Comparison of ENCODE assay signal across 13 cellular contexts in genomic region chr19:51959791-51960190, GRCh38. TPM values are rescaled to one million over a fixed set of nuclear protein-coding genes. Genes with fewer than 3 reads are reported as not detected.
A peak's percentile ranks its signal among the peaks of the same experiment; 100 is the strongest.
DNase-seq lines count a peak whose midpoint lies in the region; ATAC-seq and TF ChIP-seq lines count a peak whose summit lies in the region.
"Had no signal": no experiment of that assay in that cellular context is flagged by ENCODE, and none has a peak within 500 bp of the region (broad histone marks: within the 10 kb centered on the region; RNA-seq: fewer than 3 reads in every experiment).

No MANE protein-coding gene starts in this region.

- CTCF ChIA-PET in Calu3 (lab: Charles Lee) = no interaction called here

- H3K27me3 Mint-ChIP-seq in Calu3 (ENCODE audit: unreplicated experiment) = no peaks in the 10 kb centered on the region
- H3K27me3 Mint-ChIP-seq: CD4-positive, alpha-beta memory T cell had no signal

- no peaks in the 10 kb centered on the region for H3K4me1 Mint-ChIP-seq in Calu3 (ENCODE audit: low read depth, unreplicated experiment)
- H3K4me1 Mint-ChIP-seq: CD4-positive, alpha-beta memory T cell had no signal

- intact Hi-C loops in Right ventricle myocardium inferior (cut with DNase I) (no loop called here), esophagus muscularis mucosa (cut with DNase I) (no loop called here), Calu3 (cut with micrococcal nuclease; ENCODE audit: unreplicated experiment) (no loop called here)

- DNase-seq in cardiac muscle cell (ENCODE audit: low read depth in 1 of 2, low spot score in 1 of 2) = no peak
- no peak for DNase-seq in Right ventricle myocardium inferior (ENCODE audit: missing footprints)
- peak; percentile 22 for DNase-seq in amniotic epithelial cell (ENCODE audit: low read depth)
- peak; percentile 11 for DNase-seq in superior temporal gyrus (ENCODE audit: extremely low spot score)
- no peak for DNase-seq in esophagus muscularis mucosa (ENCODE audit: extremely low spot score)
- no peak for DNase-seq in Calu3
- no peak for DNase-seq in DMS79 (lab: John Stamatoyannopoulos, UW)
- DNase-seq: CD4-positive, alpha-beta memory T cell; NCI-H1092; NCI-H1694; NCI-H748 treated with DMSO at 0.1 percent for 48 hours had no signal

- BruUV-seq in Calu3 (replicated peaks; lab: Mats Ljungman, UMichigan) = no TSS peak

- H3K4me3 ChIP-seq in cardiac muscle cell = no peak overlapping the region
- peak overlapping the region in 2 of 3 donors; percentile 11 to 12 for H3K4me3 ChIP-seq in liver (ENCODE audit: low read depth in 1 of 3, low read length in 3 of 3)
- no peak overlapping the region for H3K4me3 ChIP-seq in esophagus muscularis mucosa

- H3K27ac Mint-ChIP-seq in Calu3 (ENCODE audit: unreplicated experiment) = no peak overlapping the region
- H3K27ac Mint-ChIP-seq: CD4-positive, alpha-beta memory T cell had no signal

- H3K27ac ChIP-seq in cardiac muscle cell (peak overlapping the region; percentile 89), liver (ENCODE audit: low read depth in 1 of 2, low read length in 2 of 2) (no peak overlapping the region), esophagus muscularis mucosa (replicated peaks in 1 of 4) (no peak overlapping the region)

- H3K9me3 ChIP-seq in cardiac muscle cell (ENCODE audit: low read depth) (no peaks in the 10 kb centered on the region), liver (ENCODE audit: control insufficient read depth in 4 of 4, low read length in 3 of 4) (peaks cover 36 to 68% (median 45%) of the 10 kb centered on the region in 4 donors), esophagus muscularis mucosa (peaks cover 12 to 54% (median 44%) of the 10 kb centered on the region in 4 donors)

- 77% methylated on average over 4 of the region's 4 CpGs for WGBS in liver
- 84% methylated on average over 4 of the region's 4 CpGs for WGBS in esophagus muscularis mucosa

- no peak for TF ChIP-seq POLR2A in esophagus muscularis mucosa (IDR thresholded peaks at IDR 0.05; ENCODE audit: low read depth)

- H3K9ac ChIP-seq in liver (ENCODE audit: low read depth in 1 of 2, low read length in 2 of 2) = no peak overlapping the region

- H3K36me3 Mint-ChIP-seq in Calu3 (ENCODE audit: insufficient read depth, unreplicated experiment) = peaks cover 5% of the 10 kb centered on the region

- TF ChIP-seq CTCF in cardiac muscle cell (IDR thresholded peaks at IDR 0.05; ENCODE audit: low read depth, low read length) (no peak), liver (IDR thresholded peaks at IDR 0.05; ENCODE audit: low read depth, low read length, missing input control) (no peak), esophagus muscularis mucosa (IDR thresholded peaks at IDR 0.05) (no peak), Calu3 (IDR thresholded peaks at IDR 0.05; ENCODE audit: unreplicated experiment) (no peak)

- TF ChIP-seq EP300 in esophagus muscularis mucosa (IDR thresholded peaks at IDR 0.05) = no peak

- H3K36me3 ChIP-seq in cardiac muscle cell = peaks cover under 1% of the 10 kb centered on the region
- H3K36me3 ChIP-seq in liver (ENCODE audit: control insufficient read depth in 4 of 4, insufficient read depth in 3 of 4, low read depth in 1 of 4, low read length in 3 of 4) = peaks cover 0 to 19% (median 9%) of the 10 kb centered on the region in 4 donors
- peaks cover 6 to 31% (median 22%) of the 10 kb centered on the region in 4 donors for H3K36me3 ChIP-seq in esophagus muscularis mucosa

- H3K27me3 ChIP-seq in cardiac muscle cell = no peaks in the 10 kb centered on the region
- H3K27me3 ChIP-seq in liver (ENCODE audit: control insufficient read depth in 4 of 4, insufficient read depth in 4 of 4, low read length in 3 of 4) = no peaks in the 10 kb centered on the region
- H3K27me3 ChIP-seq in esophagus muscularis mucosa = no peaks in the 10 kb centered on the region

- no peak overlapping the region for H3K4me3 Mint-ChIP-seq in Calu3 (ENCODE audit: low read depth, unreplicated experiment)
- H3K4me3 Mint-ChIP-seq: CD4-positive, alpha-beta memory T cell had no signal

- H3K9me3 Mint-ChIP-seq in Calu3 (ENCODE audit: low read depth, unreplicated experiment) = peaks cover 24% of the 10 kb centered on the region

- no peak for TF ChIP-seq RAD21 in liver (IDR thresholded peaks at IDR 0.05)

- H3K4me1 ChIP-seq in cardiac muscle cell (ENCODE audit: low read depth) = peaks cover 16% of the 10 kb centered on the region
- no peaks in the 10 kb centered on the region for H3K4me1 ChIP-seq in liver (ENCODE audit: control insufficient read depth in 4 of 4, insufficient read depth in 4 of 4, low read length in 3 of 4)
- no peaks in the 10 kb centered on the region for H3K4me1 ChIP-seq in esophagus muscularis mucosa

- no peak for ATAC-seq in Right ventricle myocardium inferior
- ATAC-seq: HCT116 had no signal

TF ChIP-seq in liver, 16 proteins besides CTCF, POLR2A, EP300 and RAD21 (continues in another document):
- TF ChIP-seq FOXA2 (IDR thresholded peaks at IDR 0.05) = no peak
- no peak for TF ChIP-seq NR2F2 (IDR thresholded peaks at IDR 0.05)
- TF ChIP-seq FOXA1 (IDR thresholded peaks at IDR 0.05) = no peak
- no peak for TF ChIP-seq YY1 (IDR thresholded peaks at IDR 0.05)
- no peak for TF ChIP-seq RXRA (IDR thresholded peaks at IDR 0.05)
- TF ChIP-seq EGR1 (IDR thresholded peaks at IDR 0.05; ENCODE audit: low read depth in 2 of 2) = no peak
- TF ChIP-seq ATF3 (IDR thresholded peaks at IDR 0.05) = no peak
- no peak for TF ChIP-seq SP1 (IDR thresholded peaks at IDR 0.05)
- no peak for TF ChIP-seq JUND (IDR thresholded peaks at IDR 0.05)
- no peak for TF ChIP-seq MAX (IDR thresholded peaks at IDR 0.05)
- no peak for TF ChIP-seq GABPA (IDR thresholded peaks at IDR 0.05 in 1 of 2, conservative IDR thresholded peaks at IDR 0.05 in 1 of 2)
- no peak for TF ChIP-seq REST (IDR thresholded peaks at IDR 0.05)
- no peak for TF ChIP-seq HNF4G (IDR thresholded peaks at IDR 0.05)
- TF ChIP-seq TAF1 (conservative IDR thresholded peaks at IDR 0.05) = no peak

RNA-seq across cellular contexts. Expression of gene ZNF350, which starts 26.8 kb away (rescaled TPM):
- total RNA-seq in cardiac muscle cell = 7.4 and 10.4 TPM in 2 replicates
- 9.2 and 12.0 TPM in 2 replicates for polyA plus RNA-seq in cardiac muscle cell
- total RNA-seq in Right ventricle myocardium inferior = 7.3 TPM
- 1 to 10 TPM; 3.7 to 4.9 TPM for total RNA-seq in liver
- 1 to 10 TPM; 2.1 to 3.6 TPM for polyA plus RNA-seq in liver
- 10 to 100 TPM in 3 of 4 donors, 1 to 10 TPM in 1; 9.2 to 14.6 (median 12.7) TPM for total RNA-seq in esophagus muscularis mucosa
- 10.7 and 14.0 TPM in 2 replicates for total RNA-seq in Calu3 (2022)

RNA-seq across cellular contexts. Expression of gene ZNF613, which starts 32.5 kb away (rescaled TPM):
- total RNA-seq in cardiac muscle cell = 7.1 and 14.4 TPM in 2 replicates
- polyA plus RNA-seq in cardiac muscle cell = 9.3 and 11.6 TPM in 2 replicates
- total RNA-seq in Right ventricle myocardium inferior = 3.7 TPM
- 1 to 10 TPM; 2.6 to 2.8 TPM for total RNA-seq in liver
- 1 to 10 TPM; 1.1 to 1.3 TPM for polyA plus RNA-seq in liver
- 1 to 10 TPM; 4.2 to 8.3 (median 5.5) TPM for total RNA-seq in esophagus muscularis mucosa
- total RNA-seq in Calu3 (2022) = 7.2 and 9.3 TPM in 2 replicates

RNA-seq across cellular contexts. Expression of gene ZNF615, which starts 48.2 kb away (rescaled TPM):
- 7.9 and 11.7 TPM in 2 replicates for total RNA-seq in cardiac muscle cell
- 5.8 and 9.4 TPM in 2 replicates for polyA plus RNA-seq in cardiac muscle cell
- 11.9 TPM for total RNA-seq in Right ventricle myocardium inferior
- 1 to 10 TPM; 3.6 to 6.2 TPM for total RNA-seq in liver
- polyA plus RNA-seq in liver = 1 to 10 TPM; 1.7 to 2.1 TPM
- total RNA-seq in esophagus muscularis mucosa = 10 to 100 TPM; 13.4 to 17.6 (median 15.2) TPM
- 5.3 and 7.3 TPM in 2 replicates for total RNA-seq in Calu3 (2022)

RNA-seq across cellular contexts. Expression of gene ZNF649, which starts 55.0 kb away (rescaled TPM):
- total RNA-seq in cardiac muscle cell (17.3 and 26.3 TPM in 2 replicates), Right ventricle myocardium inferior (8.8 TPM), liver (1 to 10 TPM; 4.2 to 5.0 TPM), esophagus muscularis mucosa (10 to 100 TPM in 3 of 4 donors, 1 to 10 TPM in 1; 9.1 to 15.0 (median 13.6) TPM), Calu3 (2022) (14.6 and 15.5 TPM in 2 replicates)
- polyA plus RNA-seq in cardiac muscle cell (17.4 and 18.1 TPM in 2 replicates), liver (1 to 10 TPM in 1 of 2 donors, under 1 TPM in 1; 0.83 to 1.9 TPM)

Comparison
In these comparisons a context has a peak if more than half of its experiments do, and no peak if none do; other contexts are left out.
1. DNase-seq: peak in amniotic epithelial cell (single experiment) and superior temporal gyrus (single experiment); none in cardiac muscle cell (0 of 2), Right ventricle myocardium inferior (single experiment), esophagus muscularis mucosa (single experiment), Calu3 (single experiment) and DMS79 (single experiment).
2. H3K4me3 ChIP-seq: peak in liver (2 of 3); none in cardiac muscle cell (single experiment) and esophagus muscularis mucosa (0 of 4).